1 cellular context compared by ENCODE assay signal in genomic region chr2:20051518-20052228, GRCh38.
A peak's percentile ranks its signal among the peaks of the same experiment; 100 is the strongest.
TF ChIP-seq lines count a peak whose summit lies in the region.

LAPTM4A (minus strand) TSS chr2:20051628; CDS start chr2:20051520, 108 bp downstream.

TF ChIP-seq in HepG2, 621 proteins besides CTCF, POLR2A, EP300 and RAD21 (continued from another document and continues in another):
- TF ChIP-seq ZNF609 (CRISPR knock-in tag; IDR thresholded peaks at IDR 0.05; ENCODE audit: borderline replicate concordance) = peak; percentile 56; the same call in 1 of the 2 replicates
- peak; percentile 97 for TF ChIP-seq RBM39 (IDR thresholded peaks at IDR 0.05; ENCODE audit: low read depth, low read length, poor library complexity, severe bottlenecking)
- TF ChIP-seq ARID4A (CRISPR knock-in tag; IDR thresholded peaks at IDR 0.05; ENCODE audit: borderline replicate concordance) = peak; percentile 93
- peak; percentile 63; the same call in 1 of the 2 replicates for TF ChIP-seq ZZZ3 (CRISPR knock-in tag; IDR thresholded peaks at IDR 0.05; ENCODE audit: borderline replicate concordance)
- TF ChIP-seq ZNF276 (CRISPR knock-in tag; IDR thresholded peaks at IDR 0.05; ENCODE audit: low read depth) = peak; percentile 97
- TF ChIP-seq ZNF24 (IDR thresholded peaks at IDR 0.05) = no peak
- no peak for TF ChIP-seq ZNF333 (CRISPR knock-in tag; IDR thresholded peaks at IDR 0.05; ENCODE audit: borderline replicate concordance)
- peak; percentile 93 for TF ChIP-seq KLF11 (CRISPR knock-in tag; IDR thresholded peaks at IDR 0.05)
- peak; percentile 87 for TF ChIP-seq ZNF337 (CRISPR knock-in tag; IDR thresholded peaks at IDR 0.05; ENCODE audit: borderline replicate concordance, low read depth)
- TF ChIP-seq E2F5 (CRISPR knock-in tag; conservative IDR thresholded peaks at IDR 0.05) = no peak
- TF ChIP-seq AKAP8 (CRISPR knock-in tag; IDR thresholded peaks at IDR 0.05) = peak; percentile 74; the same call in 1 of the 2 replicates
- TF ChIP-seq TAF15 (IDR thresholded peaks at IDR 0.05; ENCODE audit: low read depth, low read length, poor library complexity, severe bottlenecking) = peak; percentile 80
- TF ChIP-seq ZBTB3 (CRISPR knock-in tag; IDR thresholded peaks at IDR 0.05; ENCODE audit: borderline replicate concordance, low read depth) = peak; percentile 90
- peak; percentile 97 for TF ChIP-seq HNF1B (CRISPR knock-in tag; IDR thresholded peaks at IDR 0.05)
- TF ChIP-seq ZNF414 (CRISPR knock-in tag; IDR thresholded peaks at IDR 0.05) = peak; percentile 97; the same call in 1 of the 2 replicates
- peak; percentile 93; the same call in 1 of the 2 replicates for TF ChIP-seq GLI4 (CRISPR knock-in tag; IDR thresholded peaks at IDR 0.05; ENCODE audit: borderline replicate concordance)
- no peak for TF ChIP-seq CC2D1A (CRISPR knock-in tag; IDR thresholded peaks at IDR 0.05)
- 0 out of 2 replicates have a peak, but pooled peaks have one; percentile 32 for TF ChIP-seq ZNF292 (CRISPR knock-in tag; IDR thresholded peaks at IDR 0.05; ENCODE audit: borderline replicate concordance, low read depth)
- TF ChIP-seq ZNF644 (CRISPR knock-in tag; IDR thresholded peaks at IDR 0.05; ENCODE audit: low read depth) = 0 out of 2 replicates have a peak, but pooled peaks have one; percentile 15
- peak; percentile 93 for TF ChIP-seq ZFP36L1 (CRISPR knock-in tag; IDR thresholded peaks at IDR 0.05)
- TF ChIP-seq ZFP82 (CRISPR knock-in tag; IDR thresholded peaks at IDR 0.05; ENCODE audit: borderline replicate concordance) = peak; percentile 90; the same call in 1 of the 2 replicates
- TF ChIP-seq PLRG1 (conservative IDR thresholded peaks at IDR 0.05) = no peak
- no peak; the same call in 1 of the 2 replicates for TF ChIP-seq SKIL (CRISPR knock-in tag; IDR thresholded peaks at IDR 0.05; ENCODE audit: borderline replicate concordance)
- TF ChIP-seq HOXA9 (CRISPR knock-in tag; IDR thresholded peaks at IDR 0.05; ENCODE audit: borderline replicate concordance) = no peak
- TF ChIP-seq ZNF704 (CRISPR knock-in tag; IDR thresholded peaks at IDR 0.05; ENCODE audit: borderline replicate concordance) = peak; percentile 98
- TF ChIP-seq ZNF713 (CRISPR knock-in tag; IDR thresholded peaks at IDR 0.05) = no peak
- peak; percentile 93; the same call in 1 of the 2 replicates for TF ChIP-seq ZNF547 (CRISPR knock-in tag; IDR thresholded peaks at IDR 0.05)
- TF ChIP-seq ZNF124 (CRISPR knock-in tag; IDR thresholded peaks at IDR 0.05) = peak; percentile 92; the same call in 1 of the 2 replicates
- peak; percentile 91 for TF ChIP-seq XRCC5 (optimal IDR thresholded peaks at IDR 0.05; ENCODE audit: low read length)
- TF ChIP-seq KLF6 (CRISPR knock-in tag; IDR thresholded peaks at IDR 0.05) = peak; percentile 78
- peak; percentile 73 for TF ChIP-seq CEBPB (IDR thresholded peaks at IDR 0.05; ENCODE audit: borderline replicate concordance, low read depth, low read length)
- TF ChIP-seq NFATC3 (CRISPR knock-in tag; IDR thresholded peaks at IDR 0.05) = 0 out of 2 replicates have a peak, but pooled peaks have one; percentile 87
- peak; percentile 79; the same call in 1 of the 2 replicates for TF ChIP-seq KDM5A (IDR thresholded peaks at IDR 0.05; ENCODE audit: borderline replicate concordance, low read length)
- peak; percentile 97 for TF ChIP-seq EED (CRISPR knock-in tag; IDR thresholded peaks at IDR 0.05)
- TF ChIP-seq ZNF607 (CRISPR knock-in tag; IDR thresholded peaks at IDR 0.05; ENCODE audit: borderline replicate concordance) = peak; percentile 95
- TF ChIP-seq GLMP (CRISPR knock-in tag; IDR thresholded peaks at IDR 0.05; ENCODE audit: borderline replicate concordance) = no peak
- peak; percentile 39; the same call in 1 of the 2 replicates for TF ChIP-seq HOMEZ (CRISPR knock-in tag; IDR thresholded peaks at IDR 0.05; ENCODE audit: low read depth)
- peak; percentile 83; the same call in 1 of the 2 replicates for TF ChIP-seq SP4 (CRISPR knock-in tag; IDR thresholded peaks at IDR 0.05)
